In genomic region chr4:45662996-45663395, GRCh38 we compare ENCODE assay signal across 10 cellular contexts.
DNase-seq lines count a peak whose midpoint lies in the region; ATAC-seq and TF ChIP-seq lines count a peak whose summit lies in the region.
"Had no signal": no experiment of that assay in that cellular context is flagged by ENCODE, and none has a peak within 500 bp of the region (broad histone marks: within the 10 kb centered on the region; RNA-seq: fewer than 3 reads in every experiment).

No MANE protein-coding gene starts in this region.

- no peak for TF ChIP-seq CTCF in fibroblast of mammary gland (conservative IDR thresholded peaks at IDR 0.05; ENCODE audit: control insufficient read depth, insufficient read depth, low read depth, low read length)
- TF ChIP-seq CTCF in nephron (IDR thresholded peaks at IDR 0.05; ENCODE audit: unreplicated experiment in 3 of 3) = no peak
- TF ChIP-seq CTCF in type B pancreatic cell (conservative IDR thresholded peaks at IDR 0.05) = no peak

- peak; percentile 62 for DNase-seq in H4 (ENCODE audit: low spot score)
- peak; percentile 16 for DNase-seq in NCI-H460 (ENCODE audit: extremely low read depth, low read depth)
- peak; percentile 30 for DNase-seq in fibroblast of mammary gland (ENCODE audit: low read depth)
- no peak for DNase-seq in type B pancreatic cell (ENCODE audit: extremely low spot score, unreplicated experiment)
- DNase-seq in DMS114 treated with DMSO at 0.1 percent for 48 hours (lab: John Stamatoyannopoulos, UW; ENCODE audit: unreplicated experiment) = no peak
- no peak for DNase-seq in activated T-cell treated with anti-CD3 and anti-CD28 coated beads for 4 hours
- DNase-seq: activated T-cell treated with anti-CD3 and anti-CD28 coated beads, Interleukin-2, amount 50 U/mL, for 48 hours; EL had no signal

- H3K9me3 Mint-ChIP-seq in nephron = no peaks in the 10 kb centered on the region
- no peaks in the 10 kb centered on the region for H3K9me3 Mint-ChIP-seq in type B pancreatic cell

- H3K4me1 Mint-ChIP-seq in nephron = peaks cover 32% of the 10 kb centered on the region
- H3K4me1 Mint-ChIP-seq in type B pancreatic cell (ENCODE audit: unreplicated experiment) = peaks cover 3% of the 10 kb centered on the region

- H3K36me3 Mint-ChIP-seq in nephron (ENCODE audit: low read depth) (no peaks in the 10 kb centered on the region), type B pancreatic cell (no peaks in the 10 kb centered on the region)

- no peaks in the 10 kb centered on the region for H3K27me3 Mint-ChIP-seq in nephron (ENCODE audit: low read depth)
- H3K27me3 Mint-ChIP-seq in type B pancreatic cell = peaks cover 3% of the 10 kb centered on the region

- no peak for ATAC-seq in GM19455 (IDR thresholded peaks at IDR 0.05; ENCODE audit: unreplicated experiment)

- H3K4me3 Mint-ChIP-seq in nephron = no peak overlapping the region
- no peak overlapping the region for H3K4me3 Mint-ChIP-seq in type B pancreatic cell

- H3K27ac Mint-ChIP-seq in nephron (peak overlapping the region; percentile 40 to 80 (median 70)), type B pancreatic cell (no peak overlapping the region)

- no peak overlapping the region for H3K4me3 ChIP-seq in fibroblast of mammary gland (ENCODE audit: control insufficient read depth, low read depth, low read length)

Comparison
In these comparisons a context has a peak if more than half of its experiments do, and no peak if none do; other contexts are left out.
1. DNase-seq: peak in H4 (single experiment), NCI-H460 (single experiment) and fibroblast of mammary gland (single experiment); none in type B pancreatic cell (single experiment), DMS114 treated with DMSO at 0.1 percent for 48 hours (single experiment) and activated T-cell treated with anti-CD3 and anti-CD28 coated beads for 4 hours (single experiment).